27 cellular contexts compared by ENCODE assay signal in the genomic region with DNA sequence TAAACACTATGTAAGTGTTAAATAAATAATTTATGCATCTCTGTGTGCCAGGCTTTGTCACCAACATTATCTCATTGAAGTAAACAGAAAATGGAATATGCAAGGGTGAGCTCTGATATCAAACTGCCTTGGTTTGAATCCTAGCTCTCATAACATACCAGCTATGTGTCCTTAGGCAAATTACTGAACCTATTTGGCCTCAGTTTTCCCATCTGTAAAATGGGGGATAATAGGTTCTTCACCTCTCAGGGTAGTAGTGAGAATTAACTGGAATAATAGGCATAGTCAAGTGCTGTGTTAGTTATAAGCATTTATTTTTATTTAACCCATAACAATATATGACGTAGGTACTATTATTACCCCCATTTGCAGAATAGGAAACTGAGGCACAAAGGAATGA.
"Had no signal": no experiment of that assay in that cellular context is flagged by ENCODE, and none has a peak within 500 bp of the region (broad histone marks: within the 10 kb centered on the region; RNA-seq: fewer than 3 reads in every experiment).

No MANE protein-coding gene starts in this region.

- ATAC-seq: stimulated activated effector memory CD8-positive, alpha-beta T cell treated with anti-CD3 and anti-CD28 coated beads, Interleukin-12 subunit alpha, Interleukin-12 subunit beta, amount 100 ng/mL, for 72 hours; stimulated activated memory B cell treated with anti-CD40 and anti-IgM and Interleukin-4, amounts not matched to agents 10 μg/mL and 1 μg/mL and 100 μg/mL, for 72 hours; stimulated activated naive B cell treated with anti-CD40 and anti-IgM and Interleukin-4, amounts not matched to agents 10 μg/mL and 1 μg/mL and 100 μg/mL, for 72 hours; stimulated activated naive CD8-positive, alpha-beta T cell treated with anti-CD3 and anti-CD28 coated beads, Interleukin-15, amount 100 ng/mL, for 72 hours; stimulated activated naive CD8-positive, alpha-beta T cell treated with anti-CD3 and anti-CD28 coated beads, Interleukin-15, Interleukin-2, amounts not matched to agents 100 U/mL and 50 U/mL, for 24 hours; upper lobe of right lung had no signal

- H3K4me3 ChIP-seq: stomach, suprapubic skin, testis, thoracic aorta, thyroid gland, tibial artery, tibial nerve, transverse colon, upper lobe of left lung, upper lobe of right lung, uterus, vagina had no signal

- H3K36me3 ChIP-seq: stomach, suprapubic skin, thoracic aorta, thyroid gland, tibial artery, tibial nerve, transverse colon, upper lobe of left lung, upper lobe of right lung, uterus, vagina had no signal

- H3K27ac ChIP-seq: stomach, suprapubic skin, testis, thoracic aorta, thyroid gland, tibial artery, tibial nerve, transverse colon, upper lobe of left lung, upper lobe of right lung, uterus, vagina had no signal

- FAIRE-seq: urothelium cell line had no signal

- DNase-seq: stimulated activated CD4-positive, alpha-beta T cell treated with anti-CD3 and anti-CD28 coated beads, Interleukin-2, amount 100 ng/mL, for 48 hours; stimulated activated CD4-positive, alpha-beta T cell treated with anti-CD3 and anti-CD28 coated beads, Interleukin-4, amount 100 ng/mL, for 1 hour; stimulated activated CD4-positive, alpha-beta T cell treated with anti-CD3 and anti-CD28 coated beads, Interleukin-4, amount 100 ng/mL, for 24 hours; stimulated activated CD4-positive, alpha-beta T cell treated with anti-CD3 and anti-CD28 coated beads, Interleukin-4, amount 100 ng/mL, for 4 hours; stimulated activated CD8-positive, alpha-beta memory T cell treated with anti-CD3 and anti-CD28 coated beads, Interleukin-4, amount 100 ng/mL, for 48 hours; stimulated activated naive B cell treated with anti-CD40 and anti-IgM and Interleukin-4, amounts not matched to agents 10 μg/mL and 1 μg/mL and 100 μg/mL, for 72 hours; stimulated activated naive CD4-positive, alpha-beta T cell; stimulated activated naive CD4-positive, alpha-beta T cell treated with Interleukin-2 at 50 U/mL for 16 hours; stimulated activated naive CD8-positive, alpha-beta T cell treated with anti-CD3 and anti-CD28 coated beads, Interleukin-15, amount 100 ng/mL, for 72 hours; stimulated activated naive CD8-positive, alpha-beta T cell treated with anti-CD3 and anti-CD28 coated beads, Interleukin-15, Interleukin-2, amounts not matched to agents 100 U/mL and 50 U/mL, for 24 hours; stomach; substantia nigra; testis; thyroid gland; tibial artery; transverse colon; trophoblast cell; upper lobe of left lung; upper lobe of right lung; uterus had no signal

- H3K9me3 ChIP-seq: stomach, suprapubic skin, testis, thoracic aorta, thyroid gland, tibial artery, tibial nerve, transverse colon, upper lobe of left lung, upper lobe of right lung, uterus, vagina had no signal

- H3K4me1 ChIP-seq: stomach, suprapubic skin, testis, thyroid gland, tibial artery, tibial nerve, transverse colon, upper lobe of left lung, upper lobe of right lung, uterus, vagina had no signal

- H3K27me3 ChIP-seq: stomach, suprapubic skin, testis, thyroid gland, tibial artery, tibial nerve, transverse colon, upper lobe of left lung, upper lobe of right lung, uterus, vagina had no signal
